In genomic region chr16:30091474-30092372, GRCh38 we compare ENCODE assay signal across 1 cellular context.
TF ChIP-seq lines count a peak whose summit lies in the region.

Gene TBX6 (minus strand): TSS chr16:30091924. CDS start chr16:30091193, 731 bp downstream.

TF ChIP-seq in H1, 55 proteins besides CTCF, POLR2A, EP300 and RAD21:
- TF ChIP-seq SAP30 (IDR thresholded peaks at IDR 0.05; ENCODE audit: insufficient read depth, insufficient replicate concordance, low read length), result peak; percentile 63
- TF ChIP-seq RXRA (IDR thresholded peaks at IDR 0.05; ENCODE audit: insufficient read depth, low read depth, low read length), result no peak
- TF ChIP-seq TBP (IDR thresholded peaks at IDR 0.05; ENCODE audit: low read depth, low read length), result peak; percentile 68
- TF ChIP-seq TAF1 (IDR thresholded peaks at IDR 0.05; ENCODE audit: low read depth, low read length), result peak; percentile 55; the same call in 1 of the 2 replicates
- peak; percentile 96 for TF ChIP-seq SIX5 (IDR thresholded peaks at IDR 0.05; ENCODE audit: low read depth, low read length)
- no peak; a peak in 1 of 4 replicates for TF ChIP-seq HDAC2 (IDR thresholded peaks at IDR 0.05; ENCODE audit: borderline replicate concordance in 1 of 2, low read depth in 2 of 2, low read length in 2 of 2)
- TF ChIP-seq ZNF274 (IDR thresholded peaks at IDR 0.05; ENCODE audit: borderline replicate concordance, extremely low read depth, low read length), result no peak
- TF ChIP-seq SP1 (IDR thresholded peaks at IDR 0.05; ENCODE audit: low read depth, low read length), result no peak
- TF ChIP-seq KDM4A (IDR thresholded peaks at IDR 0.05; ENCODE audit: low read depth, low read length, severe bottlenecking), result peak; percentile 57
- 0 out of 2 replicates have a peak, but pooled peaks have one; percentile 7 for TF ChIP-seq BRCA1 (IDR thresholded peaks at IDR 0.05; ENCODE audit: low read depth, low read length)
- TF ChIP-seq PHF8 (conservative IDR thresholded peaks at IDR 0.05; ENCODE audit: low read depth, low read length), result peak; percentile 41; the same call in 1 of the 2 replicates
- TF ChIP-seq ATF3 (IDR thresholded peaks at IDR 0.05; ENCODE audit: insufficient read depth, low read depth, low read length), result 0 out of 2 replicates have a peak, but pooled peaks have one; percentile 36
- TF ChIP-seq CREB1 (IDR thresholded peaks at IDR 0.05), result peak; percentile 71
- TF ChIP-seq E2F6 (IDR thresholded peaks at IDR 0.05), result peak; percentile 53; the same call in 1 of the 2 replicates
- TF ChIP-seq JUND (IDR thresholded peaks at IDR 0.05; ENCODE audit: low read length), result peak; percentile 25; the same call in 1 of the 2 replicates
- peak; percentile 54; the same call in 1 of the 2 replicates for TF ChIP-seq POLR2AphosphoS5 (IDR thresholded peaks at IDR 0.05; ENCODE audit: low read depth, low read length)
